Comparison of ENCODE assay signal across 20 cellular contexts in the genomic region with DNA sequence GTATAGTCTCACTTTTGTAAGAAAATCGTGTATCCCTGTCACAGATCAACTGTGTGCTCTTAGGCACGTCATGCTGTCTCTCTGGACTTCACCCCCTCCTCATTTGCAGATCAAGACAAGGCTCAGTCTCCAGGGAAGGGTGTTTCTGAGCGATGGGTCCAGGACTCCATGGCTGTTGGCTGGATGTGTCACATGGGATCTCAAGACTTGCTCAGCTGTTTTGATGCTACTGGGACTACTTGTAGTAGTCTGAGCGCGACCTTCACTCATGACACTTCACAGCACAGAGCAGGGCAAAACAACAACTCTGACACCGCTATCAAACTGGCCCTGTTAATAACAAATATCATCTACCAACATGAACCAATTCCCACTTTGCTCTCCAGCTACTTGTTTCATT. TPM values are rescaled to one million over a fixed set of nuclear protein-coding genes. Genes with fewer than 3 reads are reported as not detected.
"Had no signal": no experiment of that assay in that cellular context is flagged by ENCODE, and none has a peak within 500 bp of the region (broad histone marks: within the 10 kb centered on the region; RNA-seq: fewer than 3 reads in every experiment).

No MANE protein-coding gene starts in this region.

- H3K4me3 ChIP-seq: gastrocnemius medialis, heart right ventricle, lung, stomach, testis, upper lobe of right lung had no signal

- H3K36me3 ChIP-seq: brain microvascular endothelial cell, gastrocnemius medialis, upper lobe of right lung had no signal

- H3K27me3 ChIP-seq: brain microvascular endothelial cell, gastrocnemius medialis, heart right ventricle, stomach, testis, upper lobe of right lung had no signal

- ATAC-seq: effector memory CD8-positive, alpha-beta T cell; heart right ventricle; upper lobe of right lung had no signal

- H3K27ac Mint-ChIP-seq: activated B cell treated with CpG ODN at 0.5 μM for 24 hours; activated CD4-positive, alpha-beta T cell treated with anti-CD3 and anti-CD28 coated beads, Interleukin-2, amount 10 ng/mL, durations not matched to agents 24 days and 14 days; activated naive CD8-positive, alpha-beta T cell treated with anti-CD3 and anti-CD28 coated beads, Interleukin-2, amount 10 ng/mL, durations not matched to agents 7 days and 5 days; effector memory CD8-positive, alpha-beta T cell had no signal

- H3K36me3 Mint-ChIP-seq: activated naive CD8-positive, alpha-beta T cell treated with anti-CD3 and anti-CD28 coated beads, Interleukin-2, amount 10 ng/mL, durations not matched to agents 7 days and 5 days had no signal

- H3K4me1 Mint-ChIP-seq: activated B cell treated with CpG ODN at 0.5 μM for 24 hours; activated CD4-positive, alpha-beta T cell treated with anti-CD3 and anti-CD28 coated beads, Interleukin-2, amount 10 ng/mL, durations not matched to agents 24 days and 14 days; activated naive CD8-positive, alpha-beta T cell treated with anti-CD3 and anti-CD28 coated beads, Interleukin-2, amount 10 ng/mL, durations not matched to agents 7 days and 5 days had no signal

- H3K4me3 Mint-ChIP-seq: activated B cell treated with CpG ODN at 0.5 μM for 24 hours; activated CD4-positive, alpha-beta T cell treated with anti-CD3 and anti-CD28 coated beads, Interleukin-2, amount 10 ng/mL, durations not matched to agents 24 days and 14 days; activated naive CD8-positive, alpha-beta T cell treated with anti-CD3 and anti-CD28 coated beads, Interleukin-2, amount 10 ng/mL, durations not matched to agents 7 days and 5 days; effector memory CD8-positive, alpha-beta T cell had no signal

- H3K27ac ChIP-seq: brain microvascular endothelial cell, epithelial cell of prostate, heart right ventricle, stomach, testis, upper lobe of right lung had no signal

- DNase-seq: activated B cell treated with CpG ODN at 0.5 μM for 24 hours; activated CD4-positive, alpha-beta T cell treated with anti-CD3 and anti-CD28 coated beads, Interleukin-2, amount 10 ng/mL, durations not matched to agents 24 days and 14 days; activated CD8-positive, alpha-beta memory T cell treated with anti-CD3 and anti-CD28 coated beads, Interleukin-2, amount 50 U/mL, for 48 hours; activated naive CD4-positive, alpha-beta T cell; activated naive CD8-positive, alpha-beta T cell treated with anti-CD3 and anti-CD28 coated beads, Interleukin-2, amount 10 ng/mL, durations not matched to agents 7 days and 5 days; brain microvascular endothelial cell; cerebellar nuclear complex; effector memory CD8-positive, alpha-beta T cell; heart right ventricle; left colon; midbrain; right cardiac atrium; stimulated activated CD4-positive, alpha-beta T cell treated with anti-CD3 and anti-CD28 coated beads, Interleukin-1b, Interleukin-23, amount 100 ng/mL, for 48 hours; stomach; testis; upper lobe of right lung had no signal

- H3K4me1 ChIP-seq: testis, upper lobe of right lung had no signal

- H3K9me3 ChIP-seq: gastrocnemius medialis, heart right ventricle, stomach, testis, upper lobe of right lung had no signal

- H3K9me3 Mint-ChIP-seq: activated B cell treated with CpG ODN at 0.5 μM for 24 hours; activated CD4-positive, alpha-beta T cell treated with anti-CD3 and anti-CD28 coated beads, Interleukin-2, amount 10 ng/mL, durations not matched to agents 24 days and 14 days; activated naive CD8-positive, alpha-beta T cell treated with anti-CD3 and anti-CD28 coated beads, Interleukin-2, amount 10 ng/mL, durations not matched to agents 7 days and 5 days; effector memory CD8-positive, alpha-beta T cell had no signal

RNA-seq across cellular contexts. Expression of gene SMAD9, which starts 36.2 kb away (rescaled TPM):
- total RNA-seq: activated B cell treated with CpG ODN at 0.5 μM for 24 hours; activated naive CD8-positive, alpha-beta T cell treated with anti-CD3 and anti-CD28 coated beads, Interleukin-2, amount 10 ng/mL, durations not matched to agents 7 days and 5 days; T-helper 2 cell treated with Interferon-gamma antibody and Interleukin-4, amounts not matched to agents 100 ng/mL and 5 ng/mL, for 36 hours had no signal
